10 cellular contexts compared by ENCODE assay signal in genomic region chr19:14497347-14497921, GRCh38. TPM values are rescaled to one million over a fixed set of nuclear protein-coding genes. Genes with fewer than 3 reads are reported as not detected.
DNase-seq lines count a peak whose midpoint lies in the region; ATAC-seq and TF ChIP-seq lines count a peak whose summit lies in the region.
"Had no signal": no experiment of that assay in that cellular context is flagged by ENCODE, and none has a peak within 500 bp of the region (broad histone marks: within the 10 kb centered on the region; RNA-seq: fewer than 3 reads in every experiment).

No MANE protein-coding gene starts in this region.

- H3K4me1 ChIP-seq in mammary epithelial cell (ENCODE audit: insufficient read depth, low read length) (peaks cover 23% of the 10 kb centered on the region), ascending aorta (peaks cover 0 to 17% of the 10 kb centered on the region in 2 donors), mesenchymal stem cell (ENCODE audit: control insufficient read depth, insufficient read depth, low read depth, low read length) (peaks cover 20% of the 10 kb centered on the region), transverse colon (peaks cover 25 to 53% (median 37%) of the 10 kb centered on the region in 4 donors)

- H3K4me2 ChIP-seq in mammary epithelial cell (ENCODE audit: insufficient read depth, low read depth, low read length) (no peak overlapping the region), mesenchymal stem cell (ENCODE audit: low read length, poor library complexity, severe bottlenecking) (no peak overlapping the region)

- dilution Hi-C loops in mammary epithelial cell (cut with HindIII; ENCODE audit: low sequenced_read_pairs) = no loop called here

- in situ Hi-C loops in mammary epithelial cell (cut with MboI; ENCODE audit: low sequenced_read_pairs in 2 of 2) (no loop called here), transverse colon (cut with MboI; ENCODE audit: low pct_ligation_motif_present in 1 of 4, low pct_unique_long_range_greater_than_20kb in 1 of 4, low sequenced_read_pairs in 3 of 4) (no loop called here)

- peak overlapping the region; percentile 78 for H4K8ac ChIP-seq in mesenchymal stem cell (ENCODE audit: low read length)

- intact Hi-C loops in MCF 10A (cut with micrococcal nuclease) = no loop called here
- intact Hi-C loops in mammary epithelial cell (cut with micrococcal nuclease) = no loop called here
- intact Hi-C loops in ascending aorta (cut with DNase I) = loop anchor here (5.0 kb wide), 2 partner anchors 190 to 415 kb away; no protein-coding TSS in a partner anchor
- intact Hi-C loops in transverse colon (cut with DNase I; ENCODE audit: low total_unique reads) = no loop called here

- no peaks in the 10 kb centered on the region for H4K20me1 ChIP-seq in mammary epithelial cell (ENCODE audit: insufficient read depth, low read length)

- peak overlapping the region; percentile 76 for H3K4me3 Mint-ChIP-seq in MCF 10A (ENCODE audit: unreplicated experiment)

- H3K4me1 Mint-ChIP-seq in MCF 10A (ENCODE audit: insufficient read depth, unreplicated experiment) = peaks cover 42% of the 10 kb centered on the region

- H4K91ac ChIP-seq in mesenchymal stem cell (ENCODE audit: low read length) = peak overlapping the region; percentile 83

- H2AK5ac ChIP-seq in mesenchymal stem cell (ENCODE audit: low read length, severe bottlenecking) = peak overlapping the region; percentile 50

- H3K79me2 ChIP-seq in mammary epithelial cell (ENCODE audit: insufficient read depth, low read length) = peaks cover 35% of the 10 kb centered on the region

- peaks cover 8% of the 10 kb centered on the region for H3K36me3 Mint-ChIP-seq in MCF 10A (ENCODE audit: insufficient read depth, unreplicated experiment)

- peak overlapping the region; percentile 86 for H2BK120ac ChIP-seq in mesenchymal stem cell (ENCODE audit: low read depth, low read length)

- TF ChIP-seq EP300 in transverse colon (IDR thresholded peaks at IDR 0.05; ENCODE audit: low read depth) = no peak

- CTCF ChIA-PET in MCF 10A (lab: Yijun Ruan, JAX) (interaction anchor here (0.5 to 2.8 kb wide), 6 partner anchors 8 to 366 kb away, joined by 3 to 24 read pairs (median 4); no protein-coding TSS in a partner anchor), mammary epithelial cell (lab: Charles Lee; ENCODE audit: low non-redundant PET) (no interaction called here)

- TF ChIP-seq CTCF in MCF 10A (IDR thresholded peaks at IDR 0.05; ENCODE audit: unreplicated experiment) (no peak), mammary epithelial cell (conservative IDR thresholded peaks at IDR 0.05 in 1 of 2, IDR thresholded peaks at IDR 0.05 in 1 of 2; ENCODE audit: extremely low read depth in 1 of 2, insufficient read depth in 1 of 2, low read depth in 1 of 2, low read length in 2 of 2) (no peak), ascending aorta (IDR thresholded peaks at IDR 0.05) (no peak), transverse colon (IDR thresholded peaks at IDR 0.05) (no peak)

- H3K9me3 ChIP-seq in mammary epithelial cell (replicated peaks; ENCODE audit: insufficient read depth, low read length) (no peaks in the 10 kb centered on the region), ascending aorta (no peaks in the 10 kb centered on the region), mesenchymal stem cell (ENCODE audit: control insufficient read depth, low read length) (no peaks in the 10 kb centered on the region), transverse colon (no peaks in the 10 kb centered on the region)

- H3K4ac ChIP-seq in mesenchymal stem cell (ENCODE audit: low read depth in 1 of 2, low read length in 2 of 2) = peak overlapping the region in 1 of 2 experiments; percentile 78

- H2BK12ac ChIP-seq in mesenchymal stem cell (ENCODE audit: low read length in 2 of 2) = peak overlapping the region; percentile 62 to 85

- DNase-seq in MCF 10A (ENCODE audit: unreplicated experiment) (peak; percentile 51), mammary epithelial cell (no peak), ascending aorta (ENCODE audit: low spot score in 2 of 2) (no peak), mesenchymal stem cell (no peak), transverse colon (peak; percentile 77), NOMO-1 treated with DMSO at 0.1 percent for 48 hours (lab: John Stamatoyannopoulos, UW; ENCODE audit: unreplicated experiment) (no peak)
- no peak for DNase-seq in stimulated activated CD4-positive, alpha-beta T cell treated with anti-CD3 and anti-CD28 coated beads, Interleukin-15, amount 100 ng/mL, for 24 hours
- DNase-seq: activated naive CD4-positive, alpha-beta T cell treated with anti-CD3 and anti-CD28 coated beads, Interleukin-2, amount 50 U/mL, for 16 hours; NCI-H774 had no signal

- no peak overlapping the region for H3K23ac ChIP-seq in mesenchymal stem cell (ENCODE audit: low read length in 2 of 2)

- H3K79me1 ChIP-seq in mesenchymal stem cell (replicated peaks; ENCODE audit: low read length, poor library complexity, severe bottlenecking) = peaks cover 4% of the 10 kb centered on the region

- BruUV-seq in MCF 10A (replicated peaks; lab: Mats Ljungman, UMichigan) (no TSS peak), mammary epithelial cell (replicated peaks; lab: Mats Ljungman, UMichigan) (no TSS peak)

- H3K9me3 Mint-ChIP-seq in MCF 10A (ENCODE audit: unreplicated experiment) = no peaks in the 10 kb centered on the region

- H2BK15ac ChIP-seq in mesenchymal stem cell (ENCODE audit: low read depth, poor library complexity, severe bottlenecking) = peak overlapping the region; percentile 62

- peak overlapping the region; percentile 83 for H3K27ac Mint-ChIP-seq in MCF 10A (ENCODE audit: low read depth, unreplicated experiment)

- H3K36me3 ChIP-seq in mammary epithelial cell (ENCODE audit: insufficient read depth, low read length) (no peaks in the 10 kb centered on the region), ascending aorta (peaks cover 0 to 2% of the 10 kb centered on the region in 2 donors), mesenchymal stem cell (ENCODE audit: control insufficient read depth in 1 of 2, insufficient read depth in 2 of 2, low read depth in 1 of 2, low read length in 2 of 2) (peaks cover 8 to 9% of the 10 kb centered on the region in 2 experiments), transverse colon (no peaks in the 10 kb centered on the region)

- POLR2A ChIA-PET in MCF 10A (lab: Yijun Ruan, JAX) = interaction anchor here (0.8 to 6.8 kb wide), 7 partner anchors 14 to 116 kb away, joined by 4 to 203 read pairs (median 8); partner anchors contain the start of genes ADGRE5 and DNAJB1

- no peak overlapping the region for H2BK5ac ChIP-seq in mesenchymal stem cell (ENCODE audit: low read depth, low read length, poor library complexity, severe bottlenecking)

- H3K27me3 ChIP-seq in mammary epithelial cell (ENCODE audit: insufficient read depth, low read length) (no peaks in the 10 kb centered on the region), ascending aorta (no peaks in the 10 kb centered on the region), mesenchymal stem cell (ENCODE audit: control insufficient read depth in 1 of 2, insufficient read depth in 1 of 2, low read length in 2 of 2) (no peaks in the 10 kb centered on the region), transverse colon (no peaks in the 10 kb centered on the region)

- peak; percentile 68 for TF ChIP-seq POLR2A in transverse colon (IDR thresholded peaks at IDR 0.05)

- ATAC-seq in GM21576 (IDR thresholded peaks at IDR 0.05; ENCODE audit: unreplicated experiment) = no peak

- no peak overlapping the region for H3K14ac ChIP-seq in mesenchymal stem cell (ENCODE audit: low read length in 2 of 2)

- H3K27ac ChIP-seq in mammary epithelial cell (ENCODE audit: insufficient read depth, low read depth, low read length) = no peak overlapping the region
- H3K27ac ChIP-seq in ascending aorta = peak overlapping the region; percentile 24 to 51
- no peak overlapping the region for H3K27ac ChIP-seq in mesenchymal stem cell (ENCODE audit: low read length, poor library complexity, severe bottlenecking)
- peak overlapping the region; percentile 86 to 94 (median 90) for H3K27ac ChIP-seq in transverse colon

- H3K9ac ChIP-seq in mammary epithelial cell (ENCODE audit: insufficient read depth, low read length) (no peak overlapping the region), mesenchymal stem cell (ENCODE audit: low read length) (peak overlapping the region; percentile 49)

- no peaks in the 10 kb centered on the region for H3K27me3 Mint-ChIP-seq in MCF 10A (ENCODE audit: insufficient read depth, unreplicated experiment)

- no peak overlapping the region for H3K4me3 ChIP-seq in mammary epithelial cell (replicated peaks in 1 of 3; ENCODE audit: insufficient read depth in 1 of 3, low read depth in 2 of 3, low read length in 3 of 3)
- no peak overlapping the region for H3K4me3 ChIP-seq in ascending aorta
- peak overlapping the region in 1 of 2 experiments; percentile 48 for H3K4me3 ChIP-seq in mesenchymal stem cell (ENCODE audit: insufficient read depth in 1 of 2, low read depth in 1 of 2, low read length in 2 of 2)
- no peak overlapping the region for H3K4me3 ChIP-seq in transverse colon

- H2AFZ ChIP-seq in mammary epithelial cell (ENCODE audit: low read depth, low read length) (no peak overlapping the region), mesenchymal stem cell (ENCODE audit: low read depth, low read length) (peak overlapping the region; percentile 8)

- H3K18ac ChIP-seq in mesenchymal stem cell (ENCODE audit: low read depth in 1 of 2, low read length in 2 of 2) = peak overlapping the region in 1 of 2 experiments; percentile 13

- WGBS in mammary epithelial cell (ENCODE audit: low coverage, missing lambda C conversion rate) = 89% methylated on average over 4 of the region's 4 CpGs
- WGBS in mesenchymal stem cell = 72% methylated on average over 4 of the region's 4 CpGs
- 40 to 50% methylated on average over 1 to 4 of the region's 4 CpGs for WGBS in transverse colon (ENCODE audit: low coverage in 1 of 2), 2 donors

RNA-seq across cellular contexts. Expression of gene GIPC1, which starts 1.5 kb away (rescaled TPM):
- 107 and 108 TPM in 2 replicates for total RNA-seq in MCF 10A (2022)
- total RNA-seq in mammary epithelial cell = 100 to 1,000 TPM; 186 to 190 TPM
- 157 TPM for polyA plus RNA-seq in mammary epithelial cell
- polyA minus RNA-seq in mammary epithelial cell = 60.3 TPM
- 123 TPM for total RNA-seq in ascending aorta
- polyA plus RNA-seq in mesenchymal stem cell (2013, experiment 1 of 2) = 120 TPM
- 116 TPM for polyA plus RNA-seq in mesenchymal stem cell (2013, experiment 2 of 2)
- total RNA-seq in transverse colon = 100 to 1,000 TPM; 295 to 569 (median 362) TPM

RNA-seq across cellular contexts. Expression of gene DNAJB1, which starts 20.8 kb away (rescaled TPM):
- total RNA-seq in MCF 10A (2022) (71.6 and 97.4 TPM in 2 replicates), mammary epithelial cell (100 to 1,000 TPM; 133 to 182 TPM), ascending aorta (73.8 TPM), transverse colon (100 to 1,000 TPM in 2 of 4 donors, 10 to 100 TPM in 2; 20.3 to 111 (median 93.8) TPM)
- 176 TPM for polyA plus RNA-seq in mammary epithelial cell
- polyA minus RNA-seq in mammary epithelial cell = 261 TPM
- 59.4 TPM for polyA plus RNA-seq in mesenchymal stem cell (2013, experiment 1 of 2)
- polyA plus RNA-seq in mesenchymal stem cell (2013, experiment 2 of 2) = 60.1 TPM

RNA-seq across cellular contexts. Expression of gene PTGER1, which starts 22.3 kb away (rescaled TPM):
- 0.29 and 0.42 TPM in 2 replicates for total RNA-seq in MCF 10A (2022)
- under 1 TPM; 0.56 to 0.83 TPM for total RNA-seq in mammary epithelial cell
- polyA plus RNA-seq in mammary epithelial cell = not detected
- not detected for polyA minus RNA-seq in mammary epithelial cell
- 17.1 TPM for total RNA-seq in ascending aorta
- polyA plus RNA-seq in mesenchymal stem cell (2013, experiment 1 of 2) = 1.2 TPM
- 1.3 TPM for polyA plus RNA-seq in mesenchymal stem cell (2013, experiment 2 of 2)
- total RNA-seq in transverse colon = 1 to 10 TPM in 2 of 4 donors, not detected in 2; 1.1 to 1.2 TPM

RNA-seq across cellular contexts. Expression of gene TECR, which starts 32.0 kb away (rescaled TPM):
- 74.1 and 106 TPM in 2 replicates for total RNA-seq in MCF 10A (2022)
- total RNA-seq in mammary epithelial cell = 100 to 1,000 TPM in 1 of 2 donors, 10 to 100 TPM in 1; 68.0 to 168 TPM
- polyA plus RNA-seq in mammary epithelial cell = 245 TPM
- 522 TPM for polyA minus RNA-seq in mammary epithelial cell
- total RNA-seq in ascending aorta = 88.7 TPM
- 136 TPM for polyA plus RNA-seq in mesenchymal stem cell (2013, experiment 1 of 2)
- polyA plus RNA-seq in mesenchymal stem cell (2013, experiment 2 of 2) = 131 TPM
- 100 to 1,000 TPM in 1 of 4 donors, 10 to 100 TPM in 3; 36.6 to 145 (median 69.3) TPM for total RNA-seq in transverse colon

Comparison
In these comparisons a context has a peak if more than half of its experiments do, and no peak if none do; other contexts are left out.
1. DNase-seq: peak in MCF 10A (single experiment) and transverse colon (single experiment); none in mammary epithelial cell (single experiment), ascending aorta (0 of 2), mesenchymal stem cell (single experiment), NOMO-1 treated with DMSO at 0.1 percent for 48 hours (single experiment) and stimulated activated CD4-positive, alpha-beta T cell treated with anti-CD3 and anti-CD28 coated beads, Interleukin-15, amount 100 ng/mL, for 24 hours (single experiment).
2. H3K27ac ChIP-seq: peak in ascending aorta (2 of 2) and transverse colon (4 of 4); none in mammary epithelial cell (single experiment) and mesenchymal stem cell (single experiment).